8 cellular contexts compared by ENCODE assay signal in the genomic region with DNA sequence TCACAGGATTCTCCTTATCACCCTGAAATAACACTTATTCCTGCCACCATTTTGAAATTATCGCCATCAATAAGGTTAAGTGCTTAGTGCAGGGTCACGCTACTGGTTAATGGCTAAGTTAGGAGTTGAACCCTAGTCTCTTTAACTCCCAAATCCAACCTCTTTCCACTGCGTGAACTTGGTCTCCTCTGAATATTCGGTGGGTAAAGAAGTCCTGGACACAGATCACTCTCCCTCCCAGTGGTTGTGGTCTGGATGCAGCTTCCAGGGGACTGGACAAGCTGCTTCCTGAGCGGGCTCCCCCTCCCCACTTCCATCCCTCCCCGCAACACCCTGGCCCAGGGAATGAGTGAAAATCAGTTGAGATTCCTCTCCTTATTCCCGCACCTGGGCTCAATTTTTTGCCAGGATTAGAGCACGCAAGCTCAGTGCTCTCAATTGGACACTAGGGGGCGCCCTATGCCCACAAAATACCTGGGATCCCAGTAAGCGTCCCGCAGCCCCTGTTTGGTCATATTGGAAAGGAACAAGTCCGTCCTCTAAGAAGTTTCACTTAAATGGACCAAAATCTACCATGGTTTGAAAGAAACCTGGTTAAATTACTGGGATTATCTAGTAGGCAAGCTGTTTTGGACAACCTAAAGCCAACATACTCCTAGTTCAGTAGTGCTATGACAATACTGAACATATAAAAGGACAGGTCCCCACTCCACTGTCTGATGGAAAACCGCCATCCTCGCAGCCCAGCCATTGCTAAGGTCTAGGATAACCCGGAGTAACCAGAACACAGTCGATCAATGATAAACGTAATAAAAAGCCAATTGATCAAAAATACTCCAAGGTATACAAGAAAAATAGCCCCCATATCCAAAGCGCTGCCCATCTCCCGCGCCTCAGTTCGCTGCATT. TPM values are rescaled to one million over a fixed set of nuclear protein-coding genes. Genes with fewer than 3 reads are reported as not detected.
DNase-seq lines count a peak whose midpoint lies in the region; ATAC-seq and TF ChIP-seq lines count a peak whose summit lies in the region.

No MANE protein-coding gene starts in this region.

- no peaks in the 10 kb centered on the region for H3K27me3 ChIP-seq in BJ (ENCODE audit: control insufficient read depth, insufficient read depth, low read length)
- H3K27me3 ChIP-seq in tibial artery = peaks cover 0 to 5% of the 10 kb centered on the region in 2 donors

- H3K9me3 ChIP-seq in tibial artery = no peaks in the 10 kb centered on the region

- H3K4me1 ChIP-seq in tibial artery = peaks cover 0 to 3% (median 0%) of the 10 kb centered on the region in 4 donors

- H3K36me3 ChIP-seq in BJ (ENCODE audit: control insufficient read depth, insufficient read depth, low read length) = no peaks in the 10 kb centered on the region
- H3K36me3 ChIP-seq in tibial artery = no peaks in the 10 kb centered on the region

- DNase-seq in BJ (ENCODE audit: low read depth) (no peak), RPMI7951 (ENCODE audit: low read depth) (peak; percentile 51), germinal center (ENCODE audit: low spot score) (peak; percentile 73), omental fat pad (ENCODE audit: low spot score) (peak; percentile 80), tibial artery (peak; percentile 48 to 71)
- DNase-seq in Jurkat, Clone E6-1 (ENCODE audit: low read depth, low spot score) = peak; percentile 51
- peak; percentile 88 for DNase-seq in activated effector memory CD4-positive, alpha-beta T cell treated with anti-CD3 and anti-CD28 coated beads, Interleukin-2, amount 50 U/mL, for 16 hours

- peak; percentile 63 for ATAC-seq in GM19372 (IDR thresholded peaks at IDR 0.05; ENCODE audit: low read depth, unreplicated experiment)
- peak; percentile 65 for ATAC-seq in omental fat pad (ENCODE audit: low FRiP score)

- peak; percentile 87 for TF ChIP-seq CTCF in BJ (IDR thresholded peaks at IDR 0.05; ENCODE audit: insufficient read depth, low read depth, low read length)
- peak in 2 of 3 donors; percentile 12 to 63 for TF ChIP-seq CTCF in omental fat pad (IDR thresholded peaks at IDR 0.05)
- TF ChIP-seq CTCF in tibial artery (IDR thresholded peaks at IDR 0.05) = peak; percentile 54 to 67

- POLR2A ChIA-PET in BJ (lab: Charles Lee) = no interaction called here

- CTCF ChIA-PET in BJ (lab: Yijun Ruan, JAX) = interaction anchor here (0.7 to 4.5 kb wide), 13 partner anchors 8 to 1115 kb away, joined by 3 to 43 read pairs (median 5); no protein-coding TSS in a partner anchor

- H3K4me3 ChIP-seq in BJ (ENCODE audit: low read depth, low read length) (no peak overlapping the region), tibial artery (no peak overlapping the region)
- H3K4me3 ChIP-seq in Jurkat, Clone E6-1 (ENCODE audit: low read length) = no peak overlapping the region

- no peak overlapping the region for H3K27ac ChIP-seq in tibial artery

- intact Hi-C loops in tibial artery (cut with DNase I; ENCODE audit: low total_unique reads) = no loop called here

RNA-seq across cellular contexts. Expression of gene DHRS9, which starts 40.4 kb away (rescaled TPM):
- not detected in 2 replicates for polyA plus RNA-seq in BJ (2011; rRNA removed)
- polyA minus RNA-seq in BJ (2011; rRNA and poly(A)+ RNA removed) = not detected in 2 replicates
- not detected for polyA plus RNA-seq in Jurkat, Clone E6-1 (2012; ENCODE audit: insufficient read depth, insufficient read length)
- not detected in 2 replicates for total RNA-seq in RPMI7951 (2014; rRNA removed; shearing (Covaris generic))
- total RNA-seq in omental fat pad = 10 to 100 TPM in 1 of 4 donors, 1 to 10 TPM in 2, under 1 TPM in 1; 0.74 to 17.7 (median 4.8) TPM
